ENCODE assay signal across 20 cellular contexts in the genomic region with DNA sequence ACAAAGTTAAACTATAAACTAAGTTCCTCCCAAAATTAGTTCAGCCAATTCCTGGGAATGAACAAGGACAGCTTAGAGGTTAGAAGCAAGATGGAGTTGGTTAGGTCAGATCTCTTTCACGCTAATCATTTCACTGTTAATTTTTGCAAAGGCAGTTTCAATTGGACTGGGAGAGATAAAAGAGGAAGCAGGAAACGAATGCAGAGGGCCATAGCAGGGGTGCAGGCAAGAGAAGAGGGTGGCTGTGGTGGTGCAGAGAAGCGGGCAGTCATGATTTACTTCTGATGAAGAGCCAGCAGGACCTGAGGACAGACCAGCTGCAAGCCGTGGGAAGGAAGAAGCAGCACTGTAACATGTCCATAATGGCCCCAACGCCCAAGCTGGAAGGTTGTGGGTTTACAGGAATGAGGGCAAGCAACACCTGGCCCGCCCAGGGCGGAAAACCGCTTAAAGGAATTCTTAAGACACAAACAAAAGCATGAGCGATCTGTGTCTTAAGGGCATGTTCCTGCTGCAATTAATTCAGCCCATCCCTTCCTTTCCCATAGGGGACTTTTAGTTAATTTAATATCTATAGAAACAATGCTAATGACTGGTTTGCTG.
DNase-seq lines count a peak whose midpoint lies in the region; FAIRE-seq and TF ChIP-seq lines count a peak whose summit lies in the region.
"Had no signal": no experiment of that assay in that cellular context is flagged by ENCODE, and none has a peak within 500 bp of the region (broad histone marks: within the 10 kb centered on the region; RNA-seq: fewer than 3 reads in every experiment).

No MANE protein-coding gene starts in this region.

- CTCF ChIA-PET in A673 (lab: Charles Lee), result no interaction called here

- peaks cover 13% of the 10 kb centered on the region for H3K4me1 ChIP-seq in keratinocyte (ENCODE audit: control insufficient read depth, extremely low read depth, insufficient read depth, low read length)
- H3K4me1 ChIP-seq in A673 (ENCODE audit: insufficient read depth, low read length, poor library complexity, severe bottlenecking), result no peaks in the 10 kb centered on the region

- no peaks in the 10 kb centered on the region for H3K36me3 ChIP-seq in keratinocyte (ENCODE audit: control insufficient read depth in 2 of 2, extremely low read depth in 1 of 2, insufficient read depth in 2 of 2, low read length in 2 of 2)
- no peaks in the 10 kb centered on the region for H3K36me3 ChIP-seq in A673 (ENCODE audit: insufficient read depth, low read length, poor library complexity, severe bottlenecking)
- H3K36me3 ChIP-seq: upper lobe of left lung had no signal

- no peaks in the 10 kb centered on the region for H3K9me1 ChIP-seq in keratinocyte (ENCODE audit: control insufficient read depth, extremely low read depth, insufficient read depth, low read length)

- peaks cover 11% of the 10 kb centered on the region for H3K36me3 Mint-ChIP-seq in T-helper 1 cell treated with Interleukin-12 subunit alpha and Interleukin-12 subunit beta and Interleukin-4 antibody, amounts not matched to agents 30 μg/mL and 1 μg/mL, for 36 hours (ENCODE audit: low read depth)
- H3K36me3 Mint-ChIP-seq in IgD-negative memory B cell, result peaks cover 2% of the 10 kb centered on the region

- POLR2A ChIA-PET in A673 (lab: Charles Lee; ENCODE audit: low non-redundant PET), result no interaction called here

- H3K79me2 ChIP-seq in keratinocyte (ENCODE audit: control insufficient read depth, insufficient read depth, low read length), result peaks cover 9% of the 10 kb centered on the region

- DNase-seq in T-helper 1 cell (no peak), RPMI7951 (ENCODE audit: low read depth) (peak; percentile 17), keratinocyte (ENCODE audit: low read depth, low spot score) (peak; percentile 48), A673 (ENCODE audit: low spot score) (no peak), ACHN (no peak), Ammon's horn (ENCODE audit: low spot score) (no peak)
- DNase-seq: amygdala; DND-41; effector memory CD8-positive, alpha-beta T cell; HCEC 1CT; hippocampal formation; NCI-H1436 treated with DMSO at 0.1 percent for 48 hours; NCI-H2227 treated with DMSO at 0.1 percent for 48 hours; stimulated activated naive CD4-positive, alpha-beta T cell treated with Interleukin-2 at 50 U/mL for 16 hours; upper lobe of left lung had no signal

- H3K9ac ChIP-seq in keratinocyte (ENCODE audit: control insufficient read depth, extremely low read depth, insufficient read depth, low read length), result no peak overlapping the region
- H3K9ac ChIP-seq: KMS-11 had no signal

- H3K27ac ChIP-seq in keratinocyte (ENCODE audit: control insufficient read depth, insufficient read depth, low read length), result peak overlapping the region; percentile 37
- no peak overlapping the region for H3K27ac ChIP-seq in A673 (ENCODE audit: low read depth, low read length, poor library complexity, severe bottlenecking)
- H3K27ac ChIP-seq: KMS-11, upper lobe of left lung had no signal

- H3K4me1 Mint-ChIP-seq in T-helper 1 cell treated with Interleukin-12 subunit alpha and Interleukin-12 subunit beta and Interleukin-4 antibody, amounts not matched to agents 30 μg/mL and 1 μg/mL, for 36 hours (ENCODE audit: low read depth), result peaks cover 25% of the 10 kb centered on the region
- H3K4me1 Mint-ChIP-seq in IgD-negative memory B cell, result peaks cover 18 to 33% (median 27%) of the 10 kb centered on the region in 3 donors

- no TSS peak for BruUV-seq in A673 (replicated peaks; lab: Mats Ljungman, UMichigan)

- no peak overlapping the region for H3K4me3 Mint-ChIP-seq in T-helper 1 cell treated with Interleukin-12 subunit alpha and Interleukin-12 subunit beta and Interleukin-4 antibody, amounts not matched to agents 30 μg/mL and 1 μg/mL, for 36 hours
- peak overlapping the region; percentile 34 to 79 (median 36) for H3K4me3 Mint-ChIP-seq in IgD-negative memory B cell
- H3K4me3 Mint-ChIP-seq: effector memory CD8-positive, alpha-beta T cell had no signal

- H3K27me3 ChIP-seq in keratinocyte (ENCODE audit: control insufficient read depth, extremely low read depth, insufficient read depth, low read length) (no peaks in the 10 kb centered on the region), A673 (replicated peaks; ENCODE audit: insufficient read depth, low read depth, low read length, poor library complexity) (no peaks in the 10 kb centered on the region)
- H3K27me3 ChIP-seq: upper lobe of left lung had no signal

- H3K27me3 Mint-ChIP-seq in T-helper 1 cell treated with Interleukin-12 subunit alpha and Interleukin-12 subunit beta and Interleukin-4 antibody, amounts not matched to agents 30 μg/mL and 1 μg/mL, for 36 hours (ENCODE audit: low read depth), result no peaks in the 10 kb centered on the region
- H3K27me3 Mint-ChIP-seq in IgD-negative memory B cell, result no peaks in the 10 kb centered on the region
- H3K27me3 Mint-ChIP-seq: effector memory CD8-positive, alpha-beta T cell had no signal

- intact Hi-C loops in A673 (cut with micrococcal nuclease; ENCODE audit: unreplicated experiment), result no loop called here

- H3K9me3 ChIP-seq in keratinocyte (ENCODE audit: control insufficient read depth, low read depth, low read length) (peaks cover 2% of the 10 kb centered on the region), A673 (ENCODE audit: low read depth, low read length, poor library complexity, severe bottlenecking) (no peaks in the 10 kb centered on the region)
- H3K9me3 ChIP-seq: upper lobe of left lung had no signal

- peak overlapping the region; percentile 57 for H3K4me2 ChIP-seq in keratinocyte (ENCODE audit: control insufficient read depth, extremely low read depth, insufficient read depth, low read depth, low read length)
- H3K4me2 ChIP-seq: KMS-11 had no signal

- dilution Hi-C loops in keratinocyte (cut with MboI; ENCODE audit: extremely low pct_ligation_motif_present, low sequenced_read_pairs), result no loop called here

- TF ChIP-seq CTCF in keratinocyte (optimal IDR thresholded peaks at IDR 0.05 in 1 of 3, IDR thresholded peaks at IDR 0.05 in 1 of 3, conservative IDR thresholded peaks at IDR 0.05 in 1 of 3; ENCODE audit: extremely low read depth in 1 of 3, insufficient read depth in 2 of 3, low read length in 3 of 3) (no peak), A673 (conservative IDR thresholded peaks at IDR 0.05; ENCODE audit: low read depth, low read length) (no peak)

- H3K9me3 Mint-ChIP-seq in T-helper 1 cell treated with Interleukin-12 subunit alpha and Interleukin-12 subunit beta and Interleukin-4 antibody, amounts not matched to agents 30 μg/mL and 1 μg/mL, for 36 hours, result no peaks in the 10 kb centered on the region
- no peaks in the 10 kb centered on the region for H3K9me3 Mint-ChIP-seq in IgD-negative memory B cell
- H3K9me3 Mint-ChIP-seq: effector memory CD8-positive, alpha-beta T cell had no signal

- in situ Hi-C loops in ACHN (cut with HindIII; ENCODE audit: low pct_ligation_motif_present, low pct_unique_long_range_greater_than_20kb, low sequenced_read_pairs), result no loop called here

- H3K4me3 ChIP-seq in keratinocyte (ENCODE audit: control insufficient read depth in 2 of 3, extremely low read depth in 1 of 3, insufficient read depth in 2 of 3, low read depth in 1 of 3, low read length in 3 of 3) (no peak overlapping the region), A673 (ENCODE audit: low read depth, low read length, poor library complexity, severe bottlenecking) (no peak overlapping the region)
- H3K4me3 ChIP-seq: upper lobe of left lung had no signal

- no peaks in the 10 kb centered on the region for H4K20me1 ChIP-seq in keratinocyte (ENCODE audit: control insufficient read depth, extremely low read depth, insufficient read depth, low read length)

- H2AFZ ChIP-seq in keratinocyte (ENCODE audit: control insufficient read depth, low read length), result peak overlapping the region; percentile 46

- peak overlapping the region; percentile 21 for H3K27ac Mint-ChIP-seq in T-helper 1 cell treated with Interleukin-12 subunit alpha and Interleukin-12 subunit beta and Interleukin-4 antibody, amounts not matched to agents 30 μg/mL and 1 μg/mL, for 36 hours
- H3K27ac Mint-ChIP-seq in IgD-negative memory B cell, result peak overlapping the region in 2 of 3 donors; percentile 22 to 88
- H3K27ac Mint-ChIP-seq: CD14-positive monocyte had no signal

- FAIRE-seq in keratinocyte (lab: Jason Lieb, UNC), result peak; percentile 92
- FAIRE-seq: GM19239 had no signal

Comparison
In these comparisons a context has a peak if more than half of its experiments do, and no peak if none do; other contexts are left out.
1. DNase-seq: peak in RPMI7951 (single experiment) and keratinocyte (single experiment); none in T-helper 1 cell (0 of 5), A673 (single experiment), ACHN (single experiment) and Ammon's horn (single experiment).